In the genomic region with DNA sequence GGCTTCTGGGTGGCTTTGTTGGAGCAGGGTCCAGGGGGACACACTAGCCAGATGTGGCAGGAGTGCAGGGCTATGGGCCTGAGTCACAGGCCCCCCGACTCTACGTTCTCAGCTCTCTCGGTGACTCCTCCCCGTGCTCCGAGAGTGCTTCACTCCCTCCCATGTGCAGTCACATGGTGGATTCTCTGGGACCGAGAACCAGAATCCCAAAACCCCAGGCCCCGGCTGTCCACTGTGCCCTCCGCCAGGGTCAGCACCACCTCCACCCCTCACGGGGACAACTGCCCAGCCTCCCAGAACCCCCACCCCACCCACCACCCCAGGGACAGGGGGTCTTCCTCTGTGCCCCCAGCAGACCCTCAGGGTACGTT, we compare ENCODE assay signal across 17 cellular contexts. TPM values are rescaled to one million over a fixed set of nuclear protein-coding genes. Genes with fewer than 3 reads are reported as not detected.
A peak's percentile ranks its signal among the peaks of the same experiment; 100 is the strongest.
DNase-seq lines count a peak whose midpoint lies in the region; ATAC-seq and TF ChIP-seq lines count a peak whose summit lies in the region.
"Had no signal": no experiment of that assay in that cellular context is flagged by ENCODE, and none has a peak within 500 bp of the region (broad histone marks: within the 10 kb centered on the region; RNA-seq: fewer than 3 reads in every experiment).

No MANE protein-coding gene starts in this region.

- peak overlapping the region in 1 of 3 donors; percentile 25 for H3K9ac ChIP-seq in skeletal muscle tissue (ENCODE audit: low read depth in 1 of 3, low read length in 3 of 3)

- no peaks in the 10 kb centered on the region for H3K9me2 ChIP-seq in hepatocyte (replicated peaks; ENCODE audit: insufficient read depth)

- H3K79me2 ChIP-seq in hepatocyte: peaks cover 52% of the 10 kb centered on the region

- no peaks in the 10 kb centered on the region for H3K36me3 ChIP-seq in hepatocyte (replicated peaks; ENCODE audit: insufficient read depth, low read depth)
- H3K36me3 ChIP-seq in skeletal muscle tissue (ENCODE audit: control insufficient read depth in 3 of 3, insufficient read depth in 3 of 3, low read length in 3 of 3): no peaks in the 10 kb centered on the region
- H3K36me3 ChIP-seq: ovary had no signal

- H3K4me2 ChIP-seq in hepatocyte: no peak overlapping the region

- CTCF ChIA-PET in RWPE1 (lab: Yijun Ruan, JAX): no interaction called here

- no peak overlapping the region for H2AFZ ChIP-seq in hepatocyte

- H3K27ac ChIP-seq in RWPE1 (peak overlapping the region; percentile 91), hepatocyte (peak overlapping the region; percentile 84), skeletal muscle tissue (ENCODE audit: low read depth, low read length) (peak overlapping the region; percentile 36)

- POLR2A ChIA-PET in RWPE1 (lab: Yijun Ruan, JAX; ENCODE audit: low non-redundant PET): no interaction called here

- H4K20me1 ChIP-seq in hepatocyte (ENCODE audit: insufficient read depth, poor library complexity, severe bottlenecking): no peaks in the 10 kb centered on the region

- WGBS in hepatocyte (ENCODE audit: low lambda C conversion rate, missing lambda C conversion rate): 86% methylated on average over 6 of the region's 10 CpGs

- ATAC-seq in GM18907 (IDR thresholded peaks at IDR 0.05; ENCODE audit: unreplicated experiment) (no peak), HG02852 (IDR thresholded peaks at IDR 0.05; ENCODE audit: unreplicated experiment) (no peak)
- ATAC-seq: activated CD8-positive, alpha-beta T cell treated with anti-CD3 and anti-CD28 coated beads for 36 hours; effector memory CD8-positive, alpha-beta T cell had no signal

- H3K27me3 ChIP-seq in hepatocyte: no peaks in the 10 kb centered on the region
- H3K27me3 ChIP-seq in skeletal muscle tissue (ENCODE audit: control insufficient read depth in 3 of 3, insufficient read depth in 3 of 3, low read length in 3 of 3): peaks cover 0 to 10% (median 0%) of the 10 kb centered on the region in 3 donors
- H3K27me3 ChIP-seq: ovary had no signal

- TF ChIP-seq CTCF in RWPE1 (conservative IDR thresholded peaks at IDR 0.05; ENCODE audit: low read depth) (no peak), hepatocyte (IDR thresholded peaks at IDR 0.05; ENCODE audit: poor library complexity) (no peak)

- H3K4me1 ChIP-seq in hepatocyte (ENCODE audit: insufficient read depth) (peaks cover 47% of the 10 kb centered on the region), skeletal muscle tissue (ENCODE audit: control insufficient read depth in 3 of 3, insufficient read depth in 3 of 3, low read length in 3 of 3) (peaks cover 15 to 76% (median 50%) of the 10 kb centered on the region in 3 donors)

- H3K9me3 ChIP-seq in hepatocyte (ENCODE audit: low read depth) (no peaks in the 10 kb centered on the region), skeletal muscle tissue (ENCODE audit: control insufficient read depth in 3 of 3, low read length in 3 of 3) (no peaks in the 10 kb centered on the region)
- H3K9me3 ChIP-seq: ovary had no signal

- no peak overlapping the region for H3K4me3 ChIP-seq in hepatocyte
- no peak overlapping the region for H3K4me3 ChIP-seq in skeletal muscle tissue (ENCODE audit: low read length in 3 of 3)

- peak; percentile 14 for DNase-seq in 8988T
- no peak for DNase-seq in RWPE1 (ENCODE audit: low spot score)
- DNase-seq in hepatocyte (ENCODE audit: low spot score): no peak
- no peak for DNase-seq in RKO (ENCODE audit: low spot score)
- no peak for DNase-seq in NCI-H82 treated with DMSO at 0.1 percent for 48 hours (lab: John Stamatoyannopoulos, UW; ENCODE audit: unreplicated experiment)
- DNase-seq: activated CD8-positive, alpha-beta T cell treated with anti-CD3 and anti-CD28 coated beads for 36 hours; COR-L47; effector memory CD8-positive, alpha-beta T cell; EL; HFFc6; NCI-H1436 treated with DMSO at 0.1 percent for 48 hours; NCI-H2171 treated with DMSO at 0.1 percent for 48 hours; SW 1271 had no signal

RNA-seq across cellular contexts. Expression of gene RAMP1, which starts 4.2 kb away (rescaled TPM):
- total RNA-seq in hepatocyte (134 and 156 TPM in 2 replicates), skeletal muscle tissue (31.8 TPM)
- polyA plus RNA-seq in hepatocyte: 329 and 383 TPM in 2 replicates

Comparison
In these comparisons a context has a peak if more than half of its experiments do, and no peak if none do; other contexts are left out.
1. H3K27ac ChIP-seq: peak in every context shown above with its lines; median percentile 91 in RWPE1; 84 in hepatocyte; 36 in skeletal muscle tissue.